In the genomic region with DNA sequence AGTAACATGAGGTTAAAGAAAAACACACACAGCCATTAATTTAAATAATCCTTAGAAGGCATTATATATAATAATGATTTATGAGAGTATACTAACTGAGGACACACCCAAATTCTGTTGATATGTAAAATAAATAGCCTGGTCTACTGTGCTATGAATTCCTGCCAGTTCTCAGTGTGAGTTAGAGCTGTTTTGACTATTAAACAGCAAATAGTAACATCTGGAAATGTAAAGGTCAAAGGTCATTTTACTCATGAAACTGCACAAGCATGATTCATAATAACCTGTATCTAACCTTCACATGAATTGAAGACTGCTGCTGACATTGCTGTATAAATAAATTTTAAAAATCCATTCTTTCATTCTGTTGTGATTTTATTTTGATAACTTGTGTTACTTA, we compare ENCODE assay signal across 15 cellular contexts.
DNase-seq lines count a peak whose midpoint lies in the region; ATAC-seq, FAIRE-seq and TF ChIP-seq lines count a peak whose summit lies in the region.
"Had no signal": no experiment of that assay in that cellular context is flagged by ENCODE, and none has a peak within 500 bp of the region (broad histone marks: within the 10 kb centered on the region; RNA-seq: fewer than 3 reads in every experiment).

No MANE protein-coding gene starts in this region.

- H2BK5ac ChIP-seq in mesenchymal stem cell (ENCODE audit: low read depth, low read length, poor library complexity, severe bottlenecking) = no peak overlapping the region

- no peak overlapping the region for H2AFZ ChIP-seq in mesenchymal stem cell (ENCODE audit: low read depth, low read length)
- H2AFZ ChIP-seq: parathyroid adenoma had no signal

- no peak overlapping the region for H2BK120ac ChIP-seq in mesenchymal stem cell (ENCODE audit: low read depth, low read length)

- H3K36me3 ChIP-seq in bronchial epithelial cell (ENCODE audit: control insufficient read depth, insufficient read depth, low read length) (no peaks in the 10 kb centered on the region), mesenchymal stem cell (ENCODE audit: control insufficient read depth in 1 of 2, insufficient read depth in 2 of 2, low read depth in 1 of 2, low read length in 2 of 2) (no peaks in the 10 kb centered on the region)
- H3K36me3 ChIP-seq: tibial artery had no signal

- TF ChIP-seq CTCF in bronchial epithelial cell (IDR thresholded peaks at IDR 0.05; ENCODE audit: insufficient read depth, low read length, severe bottlenecking) = no peak

- no peak overlapping the region for H3K4ac ChIP-seq in mesenchymal stem cell (ENCODE audit: low read depth in 1 of 2, low read length in 2 of 2)

- no peak overlapping the region for H3K4me2 ChIP-seq in mesenchymal stem cell (ENCODE audit: low read length, poor library complexity, severe bottlenecking)

- no peak overlapping the region for H3K18ac ChIP-seq in mesenchymal stem cell (ENCODE audit: low read depth in 1 of 2, low read length in 2 of 2)

- peaks cover 3% of the 10 kb centered on the region for H3K9me3 ChIP-seq in mesenchymal stem cell (ENCODE audit: control insufficient read depth, low read length)
- H3K9me3 ChIP-seq: mucosa of descending colon, tibial artery had no signal

- DNase-seq in GM04504 (ENCODE audit: low read depth) (peak; percentile 17), NCI-H226 (peak; percentile 27), bronchial epithelial cell (ENCODE audit: low read depth) (peak; percentile 87), mesenchymal stem cell (peak; percentile 44), NCI-H510A (lab: John Stamatoyannopoulos, UW) (no peak)
- no peak for DNase-seq in stimulated activated CD8-positive, alpha-beta memory T cell treated with anti-CD3 and anti-CD28 coated beads, Interleukin-4, amount 100 ng/mL, for 48 hours
- DNase-seq: cortex of kidney, kidney, mucosa of descending colon, NCI-H1417 treated with DMSO at 0.1 percent for 48 hours, tibial artery had no signal

- H3K9ac ChIP-seq in mesenchymal stem cell (ENCODE audit: low read length) = no peak overlapping the region
- H3K9ac ChIP-seq: parathyroid adenoma had no signal

- no peak overlapping the region for H2BK15ac ChIP-seq in mesenchymal stem cell (ENCODE audit: low read depth, poor library complexity, severe bottlenecking)

- H3K79me1 ChIP-seq in mesenchymal stem cell (replicated peaks; ENCODE audit: low read length, poor library complexity, severe bottlenecking) = no peaks in the 10 kb centered on the region

- ATAC-seq in HG03571 (IDR thresholded peaks at IDR 0.05; ENCODE audit: unreplicated experiment) (no peak), GM19455 (IDR thresholded peaks at IDR 0.05; ENCODE audit: unreplicated experiment) (no peak)
- ATAC-seq: mucosa of descending colon, WTC11 had no signal

- H2BK12ac ChIP-seq in mesenchymal stem cell (ENCODE audit: low read length in 2 of 2) = no peak overlapping the region

- H3K4me3 ChIP-seq in bronchial epithelial cell (ENCODE audit: low read depth, low read length) (no peak overlapping the region), mesenchymal stem cell (ENCODE audit: insufficient read depth in 1 of 2, low read depth in 1 of 2, low read length in 2 of 2) (no peak overlapping the region)
- H3K4me3 ChIP-seq: mucosa of descending colon, tibial artery had no signal

- H4K8ac ChIP-seq in mesenchymal stem cell (ENCODE audit: low read length) = no peak overlapping the region

- no peak overlapping the region for H3K27ac ChIP-seq in mesenchymal stem cell (ENCODE audit: low read length, poor library complexity, severe bottlenecking)
- H3K27ac ChIP-seq: parathyroid adenoma, tibial artery had no signal

- no peak overlapping the region for H4K91ac ChIP-seq in mesenchymal stem cell (ENCODE audit: low read length)

- FAIRE-seq in bronchial epithelial cell (lab: Jason Lieb, UNC) = no peak
- FAIRE-seq: kidney had no signal

- H3K23ac ChIP-seq in mesenchymal stem cell (ENCODE audit: low read length in 2 of 2) = no peak overlapping the region

- no peaks in the 10 kb centered on the region for H3K4me1 ChIP-seq in mesenchymal stem cell (ENCODE audit: control insufficient read depth, insufficient read depth, low read depth, low read length)
- H3K4me1 ChIP-seq: parathyroid adenoma, tibial artery had no signal

- H3K27me3 ChIP-seq in bronchial epithelial cell (ENCODE audit: control insufficient read depth, insufficient read depth, low read length) = no peaks in the 10 kb centered on the region
- no peaks in the 10 kb centered on the region for H3K27me3 ChIP-seq in mesenchymal stem cell (ENCODE audit: control insufficient read depth in 1 of 2, insufficient read depth in 1 of 2, low read length in 2 of 2)
- H3K27me3 ChIP-seq: tibial artery had no signal

- no peak overlapping the region for H2AK5ac ChIP-seq in mesenchymal stem cell (ENCODE audit: low read length, severe bottlenecking)

- no peak overlapping the region for H3K14ac ChIP-seq in mesenchymal stem cell (ENCODE audit: low read length in 2 of 2)

Comparison
In these comparisons a context has a peak if more than half of its experiments do, and no peak if none do; other contexts are left out.
1. DNase-seq: peak in GM04504 (single experiment), NCI-H226 (single experiment), bronchial epithelial cell (single experiment) and mesenchymal stem cell (single experiment); none in stimulated activated CD8-positive, alpha-beta memory T cell treated with anti-CD3 and anti-CD28 coated beads, Interleukin-4, amount 100 ng/mL, for 48 hours (single experiment) and NCI-H510A (single experiment).